Comparison of ENCODE assay signal across 1 cellular context in genomic region chr4:152307669-152308068, GRCh38.
TF ChIP-seq lines count a peak whose summit lies in the region.

No MANE protein-coding gene starts in this region.

TF ChIP-seq in GM23338, 12 proteins besides CTCF, POLR2A, EP300 and RAD21 (continued from another document):
- TF ChIP-seq ZNF462 (CRISPR knock-in tag; IDR thresholded peaks at IDR 0.05) (no peak), ETS1 (IDR thresholded peaks at IDR 0.05) (no peak), JUNB (IDR thresholded peaks at IDR 0.05; ENCODE audit: unreplicated experiment) (no peak), POLR2AphosphoS5 (IDR thresholded peaks at IDR 0.05; ENCODE audit: low read depth) (no peak), REST (IDR thresholded peaks at IDR 0.05; ENCODE audit: unreplicated experiment) (no peak), ZNF114 (CRISPR knock-in tag; IDR thresholded peaks at IDR 0.05) (no peak), EZH2 (IDR thresholded peaks at IDR 0.05; ENCODE audit: low read depth, unreplicated experiment) (no peak)
